Comparison of ENCODE assay signal across 28 cellular contexts in genomic region chr19:19345232-19345631, GRCh38.
"Had no signal": no experiment of that assay in that cellular context is flagged by ENCODE, and none has a peak within 500 bp of the region (broad histone marks: within the 10 kb centered on the region; RNA-seq: fewer than 3 reads in every experiment).

No MANE protein-coding gene starts in this region.

- H3K4me1 ChIP-seq: foreskin keratinocyte, gastrocnemius medialis had no signal

- FAIRE-seq: astrocyte, bronchial epithelial cell had no signal

- DNase-seq: activated CD4-positive, alpha-beta memory T cell treated with anti-CD3 and anti-CD28 coated beads for 36 hours; activated CD4-positive, alpha-beta T cell treated with anti-CD3 and anti-CD28 coated beads for 36 hours; activated CD4-positive, alpha-beta T cell treated with anti-CD3 and anti-CD28 coated beads, Interleukin-2, amount 10 ng/mL, durations not matched to agents 24 days and 14 days; activated CD4-positive, CD25-positive, alpha-beta regulatory T cell; activated CD4-positive, CD25-positive, alpha-beta regulatory T cell treated with anti-CD3 and anti-CD28 coated beads, Interleukin-2, amount 50 U/mL, for 72 hours; activated CD8-positive, alpha-beta memory T cell treated with anti-CD3 and anti-CD28 coated beads, Interleukin-2, amount 10 ng/mL, durations not matched to agents 7 days and 5 days; activated CD8-positive, alpha-beta memory T cell treated with anti-CD3 and anti-CD28 coated beads, Interleukin-2, amount 50 U/mL, for 4 hours; activated CD8-positive, alpha-beta T cell treated with anti-CD3 and anti-CD28 coated beads, Interleukin-2, amount 10 ng/mL, durations not matched to agents 7 days and 5 days; activated effector memory CD4-positive, alpha-beta T cell treated with anti-CD3 and anti-CD28 coated beads, Interleukin-2, amount 50 U/mL, for 16 hours; activated naive CD4-positive, alpha-beta T cell treated with anti-CD3 and anti-CD28 coated beads for 36 hours; activated naive CD8-positive, alpha-beta T cell treated with anti-CD3 and anti-CD28 coated beads, Interleukin-2, amount 10 ng/mL, durations not matched to agents 7 days and 5 days; activated T-cell treated with anti-CD3 and anti-CD28 coated beads, Interleukin-2, amount 50 U/mL, for 1 hour; activated T-cell treated with anti-CD3 and anti-CD28 coated beads, Interleukin-2, amount 50 U/mL, for 48 hours; amniotic stem cell; anterior cingulate cortex; brain microvascular endothelial cell; dorsolateral prefrontal cortex; effector memory CD4-positive, alpha-beta T cell; endodermal cell; foreskin keratinocyte; gastrocnemius medialis; glutamatergic neuron; heart left ventricle; T-helper 2 cell had no signal

- ATAC-seq: activated CD4-positive, alpha-beta T cell treated with anti-CD3 and anti-CD28 coated beads for 36 hours; activated CD8-positive, alpha-beta memory T cell treated with anti-CD3 and anti-CD28 coated beads, Interleukin-2, amount 10 ng/mL, durations not matched to agents 7 days and 5 days; activated CD8-positive, alpha-beta T cell treated with anti-CD3 and anti-CD28 coated beads, Interleukin-2, amount 10 ng/mL, durations not matched to agents 7 days and 5 days; foreskin keratinocyte; gastrocnemius medialis; heart left ventricle had no signal

- H3K9me3 ChIP-seq: esophagus muscularis mucosa, gastrocnemius medialis, heart left ventricle had no signal

- H3K4me3 ChIP-seq: coronary artery, dorsolateral prefrontal cortex, esophagus muscularis mucosa, gastrocnemius medialis, heart left ventricle had no signal

- H3K27ac ChIP-seq: brain microvascular endothelial cell, coronary artery, dorsolateral prefrontal cortex, esophagus muscularis mucosa, foreskin keratinocyte, gastrocnemius medialis, heart left ventricle had no signal

- H3K27me3 ChIP-seq: brain microvascular endothelial cell, dorsolateral prefrontal cortex, esophagus muscularis mucosa, foreskin keratinocyte, gastrocnemius medialis, heart left ventricle had no signal
